In genomic region chr10:83881647-83882046, GRCh38 we compare ENCODE assay signal across 16 cellular contexts.
DNase-seq lines count a peak whose midpoint lies in the region; ATAC-seq and TF ChIP-seq lines count a peak whose summit lies in the region.
"Had no signal": no experiment of that assay in that cellular context is flagged by ENCODE, and none has a peak within 500 bp of the region (broad histone marks: within the 10 kb centered on the region; RNA-seq: fewer than 3 reads in every experiment).

No MANE protein-coding gene starts in this region.

- intact Hi-C loops in left cardiac atrium (cut with DNase I) (no loop called here), sciatic nerve (cut with DNase I) (no loop called here)

- ATAC-seq in left cardiac atrium (peak; percentile 80 to 82), sciatic nerve (peak; percentile 76), WTC11 (no peak)

- CTCF ChIA-PET in WTC11 (lab: Charles Lee), result interaction anchor here (2.0 kb wide), 1 partner anchor 10 kb away, joined by 6 read pairs; no protein-coding TSS in a partner anchor

- H3K27me3 Mint-ChIP-seq in WTC11 (ENCODE audit: low read depth), result no peaks in the 10 kb centered on the region; the same call in 1 of the 2 replicates
- H3K27me3 Mint-ChIP-seq: activated CD4-positive, alpha-beta memory T cell treated with anti-CD3 and anti-CD28 coated beads for 36 hours had no signal

- H3K4me1 Mint-ChIP-seq in WTC11, result peaks cover 6% of the 10 kb centered on the region
- H3K4me1 Mint-ChIP-seq: CD14-positive monocyte had no signal

- no peak overlapping the region for H3K4me3 Mint-ChIP-seq in WTC11
- H3K4me3 Mint-ChIP-seq: activated CD4-positive, alpha-beta memory T cell treated with anti-CD3 and anti-CD28 coated beads for 36 hours; CD14-positive monocyte; nephron had no signal

- TF ChIP-seq CTCF in VCaP (conservative IDR thresholded peaks at IDR 0.05) (no peak), WTC11 (IDR thresholded peaks at IDR 0.05) (no peak)

- 0 out of 2 replicates have a peak overlapping the region, but pooled peaks have one; percentile 11 for H3K27ac ChIP-seq in VCaP
- H3K27ac ChIP-seq: PC-9, stomach, uterus had no signal

- no peak overlapping the region for H3K27ac Mint-ChIP-seq in WTC11
- H3K27ac Mint-ChIP-seq: activated CD4-positive, alpha-beta memory T cell treated with anti-CD3 and anti-CD28 coated beads for 36 hours; CD14-positive monocyte had no signal

- POLR2A ChIA-PET in WTC11 (lab: Charles Lee), result no interaction called here

- no peaks in the 10 kb centered on the region for H3K36me3 Mint-ChIP-seq in WTC11
- H3K36me3 Mint-ChIP-seq: activated CD4-positive, alpha-beta memory T cell treated with anti-CD3 and anti-CD28 coated beads for 36 hours; CD14-positive monocyte had no signal

- DNase-seq in NCI-H524 (lab: John Stamatoyannopoulos, UW), result peak; percentile 19 to 71
- DNase-seq in NCI-H524 treated with DMSO at 0.1 percent for 48 hours (lab: John Stamatoyannopoulos, UW), result no peak
- DNase-seq in left cardiac atrium, result no peak
- no peak for DNase-seq in sciatic nerve (ENCODE audit: low spot score)
- no peak for DNase-seq in iPS-NIHi11 (ENCODE audit: low spot score)
- DNase-seq in WTC11 (ENCODE audit: low spot score), result no peak
- DNase-seq in central memory CD4-positive, alpha-beta T cell, result no peak
- DNase-seq: activated CD4-positive, alpha-beta memory T cell treated with anti-CD3 and anti-CD28 coated beads for 36 hours; activated T-cell treated with anti-CD3 and anti-CD28 coated beads, Interleukin-2, amount 50 U/mL, for 48 hours; NCI-H526 treated with DMSO at 0.1 percent for 48 hours; PC-9; stomach; uterus had no signal

- H3K9me3 Mint-ChIP-seq in WTC11, result no peaks in the 10 kb centered on the region
- H3K9me3 Mint-ChIP-seq: activated CD4-positive, alpha-beta memory T cell treated with anti-CD3 and anti-CD28 coated beads for 36 hours; nephron had no signal

TF ChIP-seq in WTC11, 78 proteins besides CTCF, POLR2A, EP300 and RAD21 (continues in another document):
- TF ChIP-seq MYBL2 (CRISPR knock-in tag; IDR thresholded peaks at IDR 0.05) (no peak), NFYB (CRISPR knock-in tag; conservative IDR thresholded peaks at IDR 0.05; ENCODE audit: low read depth) (no peak), JAZF1 (CRISPR knock-in tag; IDR thresholded peaks at IDR 0.05) (no peak), TCF7 (CRISPR knock-in tag; IDR thresholded peaks at IDR 0.05; ENCODE audit: low read depth) (no peak), SMAD3 (CRISPR knock-in tag; IDR thresholded peaks at IDR 0.05; ENCODE audit: borderline replicate concordance) (no peak), FOXP1 (CRISPR knock-in tag; IDR thresholded peaks at IDR 0.05; ENCODE audit: borderline replicate concordance) (no peak), TEAD4 (CRISPR knock-in tag; IDR thresholded peaks at IDR 0.05) (no peak), SMAD4 (CRISPR knock-in tag; IDR thresholded peaks at IDR 0.05) (no peak), NR3C1 (CRISPR knock-in tag; conservative IDR thresholded peaks at IDR 0.05; ENCODE audit: low read depth) (no peak), HMGA2 (CRISPR knock-in tag; IDR thresholded peaks at IDR 0.05) (no peak), TEAD1 (CRISPR knock-in tag; IDR thresholded peaks at IDR 0.05) (no peak), KAT7 (CRISPR knock-in tag; IDR thresholded peaks at IDR 0.05; ENCODE audit: borderline replicate concordance) (no peak), ZNF671 (CRISPR knock-in tag; IDR thresholded peaks at IDR 0.05) (no peak), ZNF396 (CRISPR knock-in tag; IDR thresholded peaks at IDR 0.05; ENCODE audit: borderline replicate concordance) (no peak), ZNF317 (CRISPR knock-in tag; IDR thresholded peaks at IDR 0.05; ENCODE audit: borderline replicate concordance, low read depth) (no peak), AFF4 (CRISPR knock-in tag; IDR thresholded peaks at IDR 0.05; ENCODE audit: borderline replicate concordance) (no peak)
- TF ChIP-seq, protein P1, sequence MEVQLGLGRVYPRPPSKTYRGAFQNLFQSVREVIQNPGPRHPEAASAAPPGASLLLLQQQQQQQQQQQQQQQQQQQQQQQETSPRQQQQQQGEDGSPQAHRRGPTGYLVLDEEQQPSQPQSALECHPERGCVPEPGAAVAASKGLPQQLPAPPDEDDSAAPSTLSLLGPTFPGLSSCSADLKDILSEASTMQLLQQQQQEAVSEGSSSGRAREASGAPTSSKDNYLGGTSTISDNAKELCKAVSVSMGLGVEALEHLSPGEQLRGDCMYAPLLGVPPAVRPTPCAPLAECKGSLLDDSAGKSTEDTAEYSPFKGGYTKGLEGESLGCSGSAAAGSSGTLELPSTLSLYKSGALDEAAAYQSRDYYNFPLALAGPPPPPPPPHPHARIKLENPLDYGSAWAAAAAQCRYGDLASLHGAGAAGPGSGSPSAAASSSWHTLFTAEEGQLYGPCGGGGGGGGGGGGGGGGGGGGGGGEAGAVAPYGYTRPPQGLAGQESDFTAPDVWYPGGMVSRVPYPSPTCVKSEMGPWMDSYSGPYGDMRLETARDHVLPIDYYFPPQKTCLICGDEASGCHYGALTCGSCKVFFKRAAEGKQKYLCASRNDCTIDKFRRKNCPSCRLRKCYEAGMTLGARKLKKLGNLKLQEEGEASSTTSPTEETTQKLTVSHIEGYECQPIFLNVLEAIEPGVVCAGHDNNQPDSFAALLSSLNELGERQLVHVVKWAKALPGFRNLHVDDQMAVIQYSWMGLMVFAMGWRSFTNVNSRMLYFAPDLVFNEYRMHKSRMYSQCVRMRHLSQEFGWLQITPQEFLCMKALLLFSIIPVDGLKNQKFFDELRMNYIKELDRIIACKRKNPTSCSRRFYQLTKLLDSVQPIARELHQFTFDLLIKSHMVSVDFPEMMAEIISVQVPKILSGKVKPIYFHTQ (CRISPR knock-in tag; IDR thresholded peaks at IDR 0.05), result no peak
- TF ChIP-seq, protein P2, sequence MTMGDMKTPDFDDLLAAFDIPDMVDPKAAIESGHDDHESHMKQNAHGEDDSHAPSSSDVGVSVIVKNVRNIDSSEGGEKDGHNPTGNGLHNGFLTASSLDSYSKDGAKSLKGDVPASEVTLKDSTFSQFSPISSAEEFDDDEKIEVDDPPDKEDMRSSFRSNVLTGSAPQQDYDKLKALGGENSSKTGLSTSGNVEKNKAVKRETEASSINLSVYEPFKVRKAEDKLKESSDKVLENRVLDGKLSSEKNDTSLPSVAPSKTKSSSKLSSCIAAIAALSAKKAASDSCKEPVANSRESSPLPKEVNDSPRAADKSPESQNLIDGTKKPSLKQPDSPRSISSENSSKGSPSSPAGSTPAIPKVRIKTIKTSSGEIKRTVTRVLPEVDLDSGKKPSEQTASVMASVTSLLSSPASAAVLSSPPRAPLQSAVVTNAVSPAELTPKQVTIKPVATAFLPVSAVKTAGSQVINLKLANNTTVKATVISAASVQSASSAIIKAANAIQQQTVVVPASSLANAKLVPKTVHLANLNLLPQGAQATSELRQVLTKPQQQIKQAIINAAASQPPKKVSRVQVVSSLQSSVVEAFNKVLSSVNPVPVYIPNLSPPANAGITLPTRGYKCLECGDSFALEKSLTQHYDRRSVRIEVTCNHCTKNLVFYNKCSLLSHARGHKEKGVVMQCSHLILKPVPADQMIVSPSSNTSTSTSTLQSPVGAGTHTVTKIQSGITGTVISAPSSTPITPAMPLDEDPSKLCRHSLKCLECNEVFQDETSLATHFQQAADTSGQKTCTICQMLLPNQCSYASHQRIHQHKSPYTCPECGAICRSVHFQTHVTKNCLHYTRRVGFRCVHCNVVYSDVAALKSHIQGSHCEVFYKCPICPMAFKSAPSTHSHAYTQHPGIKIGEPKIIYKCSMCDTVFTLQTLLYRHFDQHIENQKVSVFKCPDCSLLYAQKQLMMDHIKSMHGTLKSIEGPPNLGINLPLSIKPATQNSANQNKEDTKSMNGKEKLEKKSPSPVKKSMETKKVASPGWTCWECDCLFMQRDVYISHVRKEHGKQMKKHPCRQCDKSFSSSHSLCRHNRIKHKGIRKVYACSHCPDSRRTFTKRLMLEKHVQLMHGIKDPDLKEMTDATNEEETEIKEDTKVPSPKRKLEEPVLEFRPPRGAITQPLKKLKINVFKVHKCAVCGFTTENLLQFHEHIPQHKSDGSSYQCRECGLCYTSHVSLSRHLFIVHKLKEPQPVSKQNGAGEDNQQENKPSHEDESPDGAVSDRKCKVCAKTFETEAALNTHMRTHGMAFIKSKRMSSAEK (CRISPR knock-in tag; IDR thresholded peaks at IDR 0.05; ENCODE audit: borderline replicate concordance), result no peak
- TF ChIP-seq, protein P3, sequence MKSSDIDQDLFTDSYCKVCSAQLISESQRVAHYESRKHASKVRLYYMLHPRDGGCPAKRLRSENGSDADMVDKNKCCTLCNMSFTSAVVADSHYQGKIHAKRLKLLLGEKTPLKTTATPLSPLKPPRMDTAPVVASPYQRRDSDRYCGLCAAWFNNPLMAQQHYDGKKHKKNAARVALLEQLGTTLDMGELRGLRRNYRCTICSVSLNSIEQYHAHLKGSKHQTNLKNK (CRISPR knock-in tag; IDR thresholded peaks at IDR 0.05), result no peak

Comparison
In these comparisons a context has a peak if more than half of its experiments do, and no peak if none do; other contexts are left out.
1. DNase-seq: peak in NCI-H524 (2 of 2); none in NCI-H524 treated with DMSO at 0.1 percent for 48 hours (single experiment), left cardiac atrium (single experiment), sciatic nerve (single experiment), iPS-NIHi11 (single experiment), WTC11 (single experiment) and central memory CD4-positive, alpha-beta T cell (single experiment).